38 cellular contexts compared by ENCODE assay signal in the genomic region with DNA sequence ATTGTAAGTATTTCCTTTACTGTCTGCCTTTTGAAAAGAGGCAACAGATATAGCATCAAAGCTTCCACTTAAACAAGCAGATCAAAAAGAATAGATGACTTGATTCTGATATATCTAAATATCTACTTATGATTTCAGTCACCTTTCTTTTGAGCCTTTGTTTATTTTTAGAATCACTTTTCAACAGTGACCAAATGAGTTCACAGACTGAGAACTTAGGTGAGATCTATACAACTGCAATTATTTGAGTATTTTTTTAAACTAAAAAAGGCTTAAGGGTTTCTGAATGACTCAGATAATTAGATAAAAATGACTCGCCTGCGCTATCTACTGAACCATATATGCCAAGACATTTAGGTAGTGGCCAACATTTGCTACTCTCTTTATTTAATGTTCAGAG.
"Had no signal": no experiment of that assay in that cellular context is flagged by ENCODE, and none has a peak within 500 bp of the region (broad histone marks: within the 10 kb centered on the region; RNA-seq: fewer than 3 reads in every experiment).

No MANE protein-coding gene starts in this region.

- H3K36me3 Mint-ChIP-seq: activated CD4-positive, alpha-beta memory T cell treated with anti-CD3 and anti-CD28 coated beads for 36 hours; activated naive CD8-positive, alpha-beta T cell treated with anti-CD3 and anti-CD28 coated beads for 36 hours; brain had no signal

- ATAC-seq: activated CD8-positive, alpha-beta T cell treated with anti-CD3 and anti-CD28 coated beads for 36 hours; activated T-cell treated with anti-CD3 and anti-CD28 coated beads, Interleukin-2, amount 50 U/mL, for 4 hours; activated T-cell treated with anti-CD3 and anti-CD28 coated beads, Interleukin-2, amount 50 U/mL, for 72 hours; activated T-helper 17 cell treated with anti-CD3 and anti-CD28 coated beads, Interleukin-2, amount 50 U/mL, for 72 hours had no signal

- H3K4me1 ChIP-seq: ascending aorta had no signal

- H3K36me3 ChIP-seq: ascending aorta, cardiac muscle cell, WERI-Rb-1 had no signal

- FAIRE-seq: bronchial epithelial cell, TTC549 had no signal

- H3K27ac Mint-ChIP-seq: activated B cell treated with CpG ODN at 0.5 μM for 24 hours; activated CD4-positive, alpha-beta memory T cell treated with anti-CD3 and anti-CD28 coated beads for 36 hours; activated CD4-positive, alpha-beta T cell treated with anti-CD3 and anti-CD28 coated beads, Interleukin-2, amount 10 ng/mL, durations not matched to agents 24 days and 14 days; activated CD8-positive, alpha-beta T cell treated with anti-CD3 and anti-CD28 coated beads for 36 hours; activated naive CD4-positive, alpha-beta T cell treated with anti-CD3 and anti-CD28 coated beads for 36 hours; activated naive CD4-positive, alpha-beta T cell treated with anti-CD3 and anti-CD28 coated beads, Interleukin-2, amount 50 U/mL, for 72 hours; activated naive CD8-positive, alpha-beta T cell treated with anti-CD3 and anti-CD28 coated beads for 36 hours; activated T-cell treated with anti-CD3 and anti-CD28 coated beads, Interleukin-2, amount 50 U/mL, for 72 hours; activated T-helper 1 cell treated with anti-CD3 and anti-CD28 coated beads, Interleukin-12 subunit alpha, Interleukin-12 subunit beta, Interleukin-2, Interleukin-4 antibody, amounts not matched to agents 30 ng/mL and 10 ng/mL and 1 ng/mL, durations not matched to agents 14 hours and 24 hours and 36 hours; activated T-helper 17 cell treated with anti-CD3 and anti-CD28 coated beads, Interleukin-2, amount 50 U/mL, for 72 hours; brain; T-helper 1 cell treated with Interleukin-12 subunit alpha and Interleukin-12 subunit beta and Interleukin-4 antibody, amounts not matched to agents 30 μg/mL and 1 μg/mL, for 36 hours; T-helper 2 cell treated with Interferon-gamma antibody and Interleukin-4, amounts not matched to agents 5 μg/mL and 100 μg/mL, for 36 hours had no signal

- H3K9me3 Mint-ChIP-seq: activated CD4-positive, alpha-beta T cell treated with anti-CD3 and anti-CD28 coated beads, Interleukin-2, amount 10 ng/mL, durations not matched to agents 24 days and 14 days; activated CD8-positive, alpha-beta T cell treated with anti-CD3 and anti-CD28 coated beads for 36 hours; activated naive CD8-positive, alpha-beta T cell treated with anti-CD3 and anti-CD28 coated beads for 36 hours; activated T-helper 1 cell treated with anti-CD3 and anti-CD28 coated beads, Interleukin-12 subunit alpha, Interleukin-12 subunit beta, Interleukin-2, Interleukin-4 antibody, amounts not matched to agents 30 ng/mL and 10 ng/mL and 1 ng/mL, durations not matched to agents 14 hours and 24 hours and 36 hours; brain; T-helper 2 cell treated with Interferon-gamma antibody and Interleukin-4, amounts not matched to agents 5 μg/mL and 100 μg/mL, for 36 hours had no signal

- H3K4me3 Mint-ChIP-seq: activated B cell treated with CpG ODN at 0.5 μM for 24 hours; activated CD4-positive, alpha-beta memory T cell treated with anti-CD3 and anti-CD28 coated beads for 36 hours; activated CD4-positive, alpha-beta T cell treated with anti-CD3 and anti-CD28 coated beads, Interleukin-2, amount 10 ng/mL, durations not matched to agents 24 days and 14 days; activated CD8-positive, alpha-beta T cell treated with anti-CD3 and anti-CD28 coated beads for 36 hours; activated naive CD4-positive, alpha-beta T cell treated with anti-CD3 and anti-CD28 coated beads for 36 hours; activated naive CD8-positive, alpha-beta T cell treated with anti-CD3 and anti-CD28 coated beads for 36 hours; activated T-cell treated with anti-CD3 and anti-CD28 coated beads, Interleukin-2, amount 50 U/mL, for 4 hours; activated T-cell treated with anti-CD3 and anti-CD28 coated beads, Interleukin-2, amount 50 U/mL, for 72 hours; activated T-helper 1 cell treated with anti-CD3 and anti-CD28 coated beads, Interleukin-12 subunit alpha, Interleukin-12 subunit beta, Interleukin-2, Interleukin-4 antibody, amounts not matched to agents 30 ng/mL and 10 ng/mL and 1 ng/mL, durations not matched to agents 14 hours and 24 hours and 36 hours; activated T-helper 17 cell treated with anti-CD3 and anti-CD28 coated beads, Interleukin-2, amount 50 U/mL, for 72 hours; brain; central memory CD8-positive, alpha-beta T cell; T-helper 1 cell treated with Interleukin-12 subunit alpha and Interleukin-12 subunit beta and Interleukin-4 antibody, amounts not matched to agents 30 μg/mL and 1 μg/mL, for 36 hours; T-helper 2 cell treated with Interferon-gamma antibody and Interleukin-4, amounts not matched to agents 5 μg/mL and 100 μg/mL, for 36 hours had no signal

- H3K4me3 ChIP-seq: ascending aorta, cardiac muscle cell had no signal

- H3K9me3 ChIP-seq: ascending aorta had no signal

- H3K27me3 Mint-ChIP-seq: activated B cell treated with CpG ODN at 0.5 μM for 24 hours; activated CD4-positive, alpha-beta memory T cell treated with anti-CD3 and anti-CD28 coated beads for 36 hours; activated CD4-positive, alpha-beta T cell treated with anti-CD3 and anti-CD28 coated beads, Interleukin-2, amount 10 ng/mL, durations not matched to agents 24 days and 14 days; activated CD8-positive, alpha-beta T cell treated with anti-CD3 and anti-CD28 coated beads for 36 hours; activated naive CD8-positive, alpha-beta T cell treated with anti-CD3 and anti-CD28 coated beads for 36 hours; activated T-helper 17 cell treated with anti-CD3 and anti-CD28 coated beads, Interleukin-2, amount 50 U/mL, for 72 hours; central memory CD8-positive, alpha-beta T cell had no signal

- DNase-seq: activated B cell treated with CpG ODN at 0.5 μM for 24 hours; activated CD4-positive, alpha-beta memory T cell treated with anti-CD3 and anti-CD28 coated beads for 36 hours; activated CD4-positive, alpha-beta T cell treated with anti-CD3 and anti-CD28 coated beads for 4 hours; activated CD4-positive, alpha-beta T cell treated with anti-CD3 and anti-CD28 coated beads, Interleukin-2, amount 10 ng/mL, durations not matched to agents 24 days and 14 days; activated CD4-positive, alpha-beta T cell treated with anti-CD3 and anti-CD28 coated beads, Interleukin-2, amount 50 U/mL, for 1 hour; activated CD4-positive, alpha-beta T cell treated with anti-CD3 and anti-CD28 coated beads, Interleukin-2, amount 50 U/mL, for 4 hours; activated CD4-positive, CD25-positive, alpha-beta regulatory T cell treated with anti-CD3 and anti-CD28 coated beads, Interleukin-2, amount 50 U/mL, for 72 hours; activated CD8-positive, alpha-beta memory T cell treated with anti-CD3 and anti-CD28 coated beads, Interleukin-2, amount 50 U/mL, for 4 hours; activated CD8-positive, alpha-beta T cell treated with anti-CD3 and anti-CD28 coated beads for 36 hours; activated effector memory CD4-positive, alpha-beta T cell treated with anti-CD3 and anti-CD28 coated beads, Interleukin-2, amount 50 U/mL, for 16 hours; activated gamma-delta T cell treated with Interleukin-2 at 50 U/mL for 16 hours; activated naive CD4-positive, alpha-beta T cell; activated naive CD4-positive, alpha-beta T cell treated with anti-CD3 and anti-CD28 coated beads for 36 hours; activated naive CD4-positive, alpha-beta T cell treated with anti-CD3 and anti-CD28 coated beads, Interleukin-2, amount 50 U/mL, for 16 hours; activated naive CD8-positive, alpha-beta T cell treated with anti-CD3 and anti-CD28 coated beads for 36 hours; activated T-cell treated with anti-CD3 and anti-CD28 coated beads for 4 hours; activated T-cell treated with anti-CD3 and anti-CD28 coated beads, Interleukin-2, amount 50 U/mL, for 1 hour; activated T-cell treated with anti-CD3 and anti-CD28 coated beads, Interleukin-2, amount 50 U/mL, for 4 hours; activated T-cell treated with anti-CD3 and anti-CD28 coated beads, Interleukin-2, amount 50 U/mL, for 72 hours; amygdala; anterior cingulate cortex; caudate nucleus; cerebellar nuclear complex; T-helper 1 cell; T-helper 2 cell; T-helper 9 cell; WERI-Rb-1 had no signal

- H3K27ac ChIP-seq: ascending aorta, cardiac muscle cell, WERI-Rb-1 had no signal

- H3K4me1 Mint-ChIP-seq: activated B cell treated with CpG ODN at 0.5 μM for 24 hours; activated CD4-positive, alpha-beta T cell treated with anti-CD3 and anti-CD28 coated beads, Interleukin-2, amount 10 ng/mL, durations not matched to agents 24 days and 14 days; activated naive CD8-positive, alpha-beta T cell treated with anti-CD3 and anti-CD28 coated beads for 36 hours; activated T-helper 17 cell treated with anti-CD3 and anti-CD28 coated beads, Interleukin-2, amount 50 U/mL, for 72 hours; brain; central memory CD8-positive, alpha-beta T cell had no signal

- H3K27me3 ChIP-seq: ascending aorta, cardiac muscle cell had no signal
